23 cellular contexts compared by ENCODE assay signal in genomic region chr12:130983328-130984017, GRCh38. TPM values are rescaled to one million over a fixed set of nuclear protein-coding genes. Genes with fewer than 3 reads are reported as not detected.
DNase-seq lines count a peak whose midpoint lies in the region; ATAC-seq and TF ChIP-seq lines count a peak whose summit lies in the region.
"Had no signal": no experiment of that assay in that cellular context is flagged by ENCODE, and none has a peak within 500 bp of the region (broad histone marks: within the 10 kb centered on the region; RNA-seq: fewer than 3 reads in every experiment).

No MANE protein-coding gene starts in this region.

- H2BK12ac ChIP-seq in mesenchymal stem cell (ENCODE audit: low read length in 2 of 2), result no peak overlapping the region

- H3K23ac ChIP-seq in mesenchymal stem cell (ENCODE audit: low read length in 2 of 2), result no peak overlapping the region

- H4K20me1 ChIP-seq in DOHH2 (ENCODE audit: control insufficient read depth, insufficient read depth, low read depth, low read length), result no peaks in the 10 kb centered on the region

- peak overlapping the region; percentile 67; the same call in 1 of the 2 replicates for H3K4me2 ChIP-seq in DOHH2 (ENCODE audit: low read length)
- H3K4me2 ChIP-seq in mesenchymal stem cell (ENCODE audit: low read length, poor library complexity, severe bottlenecking), result no peak overlapping the region
- H3K4me2 ChIP-seq: neural progenitor cell had no signal

- H2BK120ac ChIP-seq in mesenchymal stem cell (ENCODE audit: low read depth, low read length), result no peak overlapping the region

- peak; percentile 73 to 85 for ATAC-seq in gastrocnemius medialis
- ATAC-seq in GM19351 (IDR thresholded peaks at IDR 0.05; ENCODE audit: unreplicated experiment), result no peak
- no peak for ATAC-seq in GM18870 (IDR thresholded peaks at IDR 0.05; ENCODE audit: unreplicated experiment)
- ATAC-seq: activated T-cell treated with anti-CD3 and anti-CD28 coated beads, Interleukin-2, amount 50 U/mL, for 72 hours; CD8-positive, alpha-beta T cell; mucosa of descending colon; SK-N-SH treated with all-trans-retinoic acid at 6 μM for 48 hours had no signal

- H3K79me2 ChIP-seq in DOHH2 (ENCODE audit: control insufficient read depth, low read length), result peaks cover under 1% of the 10 kb centered on the region; the same call in 1 of the 2 replicates

- H3K4me3 ChIP-seq in DOHH2 (ENCODE audit: low read length), result no peak overlapping the region
- H3K4me3 ChIP-seq in left ventricle myocardium inferior, result no peak overlapping the region
- no peak overlapping the region for H3K4me3 ChIP-seq in gastrocnemius medialis
- no peak overlapping the region for H3K4me3 ChIP-seq in mesenchymal stem cell (ENCODE audit: insufficient read depth in 1 of 2, low read depth in 1 of 2, low read length in 2 of 2)
- H3K4me3 ChIP-seq: mucosa of descending colon, neural progenitor cell had no signal

- 65% methylated on average over 7 of the region's 7 CpGs for WGBS in mesenchymal stem cell

- peaks cover 42% of the 10 kb centered on the region for H3F3A ChIP-seq in DOHH2 (ENCODE audit: control insufficient read depth, insufficient read depth)

- H3K18ac ChIP-seq in mesenchymal stem cell (ENCODE audit: low read depth in 1 of 2, low read length in 2 of 2), result no peak overlapping the region

- H3K79me1 ChIP-seq in mesenchymal stem cell (replicated peaks; ENCODE audit: low read length, poor library complexity, severe bottlenecking), result no peaks in the 10 kb centered on the region

- H3K4ac ChIP-seq in mesenchymal stem cell (ENCODE audit: low read depth in 1 of 2, low read length in 2 of 2), result no peak overlapping the region

- H4K91ac ChIP-seq in mesenchymal stem cell (ENCODE audit: low read length), result no peak overlapping the region

- H3K9ac ChIP-seq in mesenchymal stem cell (ENCODE audit: low read length), result no peak overlapping the region
- H3K9ac ChIP-seq: neural progenitor cell had no signal

- TF ChIP-seq CTCF in DOHH2 (IDR thresholded peaks at IDR 0.05; ENCODE audit: low read depth, low read length, poor library complexity, severe bottlenecking), result no peak
- no peak for TF ChIP-seq CTCF in left ventricle myocardium inferior (IDR thresholded peaks at IDR 0.05; ENCODE audit: borderline replicate concordance)
- no peak for TF ChIP-seq CTCF in gastrocnemius medialis (IDR thresholded peaks at IDR 0.05 in 4 of 5, conservative IDR thresholded peaks at IDR 0.05 in 1 of 5)

- H2AFZ ChIP-seq in mesenchymal stem cell (ENCODE audit: low read depth, low read length), result no peak overlapping the region
- H2AFZ ChIP-seq: neural progenitor cell had no signal

- TF ChIP-seq POLR2A in gastrocnemius medialis (IDR thresholded peaks at IDR 0.05), result no peak

- no peak overlapping the region for H3K14ac ChIP-seq in mesenchymal stem cell (ENCODE audit: low read length in 2 of 2)

- H3K9me3 ChIP-seq in DOHH2 (ENCODE audit: control insufficient read depth, insufficient read depth, low read length), result no peaks in the 10 kb centered on the region
- no peaks in the 10 kb centered on the region for H3K9me3 ChIP-seq in left ventricle myocardium inferior (replicated peaks)
- no peaks in the 10 kb centered on the region for H3K9me3 ChIP-seq in gastrocnemius medialis
- H3K9me3 ChIP-seq in mesenchymal stem cell (ENCODE audit: control insufficient read depth, low read length), result no peaks in the 10 kb centered on the region
- H3K9me3 ChIP-seq: mucosa of descending colon had no signal

- intact Hi-C loops in left ventricle myocardium inferior (cut with micrococcal nuclease), result no loop called here
- intact Hi-C loops in gastrocnemius medialis (cut with DNase I; ENCODE audit: low total_unique reads), result no loop called here

- no peaks in the 10 kb centered on the region for H3K27me3 ChIP-seq in DOHH2 (ENCODE audit: control insufficient read depth, low read length)
- H3K27me3 ChIP-seq in left ventricle myocardium inferior (ENCODE audit: low read depth), result no peaks in the 10 kb centered on the region
- H3K27me3 ChIP-seq in gastrocnemius medialis, result no peaks in the 10 kb centered on the region
- no peaks in the 10 kb centered on the region for H3K27me3 ChIP-seq in mesenchymal stem cell (ENCODE audit: control insufficient read depth in 1 of 2, insufficient read depth in 1 of 2, low read length in 2 of 2)
- H3K27me3 ChIP-seq: neural progenitor cell had no signal

- H3K4me1 ChIP-seq in DOHH2 (ENCODE audit: control insufficient read depth, low read length), result peaks cover 50% of the 10 kb centered on the region
- H3K4me1 ChIP-seq in left ventricle myocardium inferior, result peaks cover 47% of the 10 kb centered on the region
- H3K4me1 ChIP-seq in gastrocnemius medialis, result no peaks in the 10 kb centered on the region
- no peaks in the 10 kb centered on the region for H3K4me1 ChIP-seq in mesenchymal stem cell (ENCODE audit: control insufficient read depth, insufficient read depth, low read depth, low read length)
- H3K4me1 ChIP-seq: neural progenitor cell had no signal

- H3K27ac ChIP-seq in DOHH2 (ENCODE audit: low read depth, low read length) (peak overlapping the region; percentile 98; the same call in 1 of the 2 replicates), left ventricle myocardium inferior (replicated peaks) (peak overlapping the region; percentile 77), gastrocnemius medialis (peak overlapping the region in 3 of 4 donors; percentile 36 to 49 (median 41)), mesenchymal stem cell (ENCODE audit: low read length, poor library complexity, severe bottlenecking) (no peak overlapping the region)
- H3K27ac ChIP-seq: neural progenitor cell had no signal

- H3K9me2 ChIP-seq in DOHH2 (replicated peaks; ENCODE audit: control insufficient read depth, low read length), result no peaks in the 10 kb centered on the region

- H2BK5ac ChIP-seq in mesenchymal stem cell (ENCODE audit: low read depth, low read length, poor library complexity, severe bottlenecking), result no peak overlapping the region

- DNase-seq in SW480 (ENCODE audit: low spot score) (peak; percentile 56), left ventricle myocardium inferior (no peak), gastrocnemius medialis (peak; percentile 32 to 66), mesenchymal stem cell (no peak)
- no peak for DNase-seq in stimulated activated CD8-positive, alpha-beta memory T cell treated with anti-CD3 and anti-CD28 coated beads, Interleukin-4, amount 100 ng/mL, for 48 hours
- DNase-seq: activated CD4-positive, CD25-positive, alpha-beta regulatory T cell treated with anti-CD3 and anti-CD28 coated beads, Interleukin-2, amount 50 U/mL, for 72 hours; activated CD8-positive, alpha-beta memory T cell treated with anti-CD3 and anti-CD28 coated beads for 24 hours; activated T-cell treated with anti-CD3 and anti-CD28 coated beads, Interleukin-2, amount 50 U/mL, for 72 hours; DMS79 treated with DMSO at 0.1 percent for 48 hours; Karpas-422; left cardiac atrium; mucosa of descending colon; NCI-H1105 treated with DMSO at 0.1 percent for 48 hours; NCI-H2107; NCI-H524 treated with DMSO at 0.1 percent for 48 hours had no signal

- H4K8ac ChIP-seq in mesenchymal stem cell (ENCODE audit: low read length), result no peak overlapping the region

- no peak overlapping the region for H2BK15ac ChIP-seq in mesenchymal stem cell (ENCODE audit: low read depth, poor library complexity, severe bottlenecking)

- H2AK5ac ChIP-seq in mesenchymal stem cell (ENCODE audit: low read length, severe bottlenecking), result no peak overlapping the region

- in situ Hi-C loops in gastrocnemius medialis (cut with MboI; ENCODE audit: low sequenced_read_pairs in 4 of 4), result no loop called here

- H3K36me3 ChIP-seq in DOHH2 (ENCODE audit: control insufficient read depth, low read length), result peaks cover 6% of the 10 kb centered on the region
- H3K36me3 ChIP-seq in left ventricle myocardium inferior, result peaks cover 28% of the 10 kb centered on the region
- H3K36me3 ChIP-seq in gastrocnemius medialis, result no peaks in the 10 kb centered on the region
- no peaks in the 10 kb centered on the region for H3K36me3 ChIP-seq in mesenchymal stem cell (ENCODE audit: control insufficient read depth in 1 of 2, insufficient read depth in 2 of 2, low read depth in 1 of 2, low read length in 2 of 2)
- H3K36me3 ChIP-seq: neural progenitor cell had no signal

RNA-seq across cellular contexts. Expression of gene ADGRD1, which starts 29.8 kb away (rescaled TPM):
- total RNA-seq in left ventricle myocardium inferior, result 99.5 TPM
- total RNA-seq in gastrocnemius medialis, result 1 to 10 TPM; 5.3 to 9.6 (median 8.2) TPM
- 0.57 TPM for polyA plus RNA-seq in mesenchymal stem cell (2013, experiment 1 of 2)
- 0.89 TPM for polyA plus RNA-seq in mesenchymal stem cell (2013, experiment 2 of 2)
- total RNA-seq: CD8-positive, alpha-beta T cell; endothelial cell of umbilical vein; pulmonary artery endothelial cell had no signal

Comparison
In these comparisons a context has a peak if more than half of its experiments do, and no peak if none do; other contexts are left out.
1. DNase-seq: peak in SW480 (single experiment) and gastrocnemius medialis (2 of 2); none in left ventricle myocardium inferior (single experiment), mesenchymal stem cell (single experiment) and stimulated activated CD8-positive, alpha-beta memory T cell treated with anti-CD3 and anti-CD28 coated beads, Interleukin-4, amount 100 ng/mL, for 48 hours (single experiment).
2. ATAC-seq: peak in gastrocnemius medialis (2 of 2); none in GM19351 (single experiment) and GM18870 (single experiment).